In genomic region chr7:102191556-102192203, GRCh38 we compare ENCODE assay signal across 26 cellular contexts.
"Had no signal": no experiment of that assay in that cellular context is flagged by ENCODE, and none has a peak within 500 bp of the region (broad histone marks: within the 10 kb centered on the region; RNA-seq: fewer than 3 reads in every experiment).

No MANE protein-coding gene starts in this region.

- H3K4me1 ChIP-seq: pancreas, spleen had no signal

- H3K4me1 Mint-ChIP-seq: activated B cell treated with CpG ODN at 0.5 μM for 24 hours; activated CD4-positive, alpha-beta T cell treated with anti-CD3 and anti-CD28 coated beads for 36 hours; immature natural killer cell had no signal

- H3K27me3 ChIP-seq: hepatocyte, neutrophil, pancreas, right atrium auricular region, spleen had no signal

- H3K27ac Mint-ChIP-seq: activated B cell treated with CpG ODN at 0.5 μM for 24 hours; activated CD4-positive, alpha-beta T cell treated with anti-CD3 and anti-CD28 coated beads for 36 hours; activated naive CD4-positive, alpha-beta T cell treated with anti-CD3 and anti-CD28 coated beads, Interleukin-2, amount 10 ng/mL, durations not matched to agents 7 days and 5 days; dendritic cell treated with granulocyte-macrophage colony-stimulating factor and Interleukin-4, amounts not matched to agents 40 ng/mL and 50 ng/mL, for 4 days; immature natural killer cell; type B pancreatic cell had no signal

- DNase-seq: activated B cell treated with CpG ODN at 0.5 μM for 24 hours; activated CD4-positive, alpha-beta T cell treated with anti-CD3 and anti-CD28 coated beads for 36 hours; activated CD4-positive, alpha-beta T cell treated with anti-CD3 and anti-CD28 coated beads, Interleukin-2, amount 50 U/mL, for 4 hours; activated CD8-positive, alpha-beta memory T cell treated with anti-CD3 and anti-CD28 coated beads for 24 hours; activated CD8-positive, alpha-beta memory T cell treated with anti-CD3 and anti-CD28 coated beads, Interleukin-2, amount 50 U/mL, for 4 hours; activated effector memory CD4-positive, alpha-beta T cell treated with Interleukin-2 at 50 U/mL for 16 hours; activated naive CD4-positive, alpha-beta T cell treated with anti-CD3 and anti-CD28 coated beads, Interleukin-2, amount 10 ng/mL, durations not matched to agents 7 days and 5 days; activated T-cell treated with anti-CD3 and anti-CD28 coated beads, Interleukin-2, amount 50 U/mL, for 4 hours; effector CD4-positive, alpha-beta T cell; foreskin melanocyte; immature natural killer cell; naive thymus-derived CD8-positive, alpha-beta T cell; pancreas; psoas muscle; spleen; stimulated activated CD4-positive, alpha-beta T cell treated with anti-CD3 and anti-CD28 coated beads, Interleukin-4, amount 100 ng/mL, for 1 hour; stimulated activated naive CD4-positive, alpha-beta T cell treated with Interleukin-2 at 50 U/mL for 16 hours; T-helper 9 cell had no signal

- H3K27me3 Mint-ChIP-seq: activated B cell treated with CpG ODN at 0.5 μM for 24 hours; activated CD4-positive, alpha-beta T cell treated with anti-CD3 and anti-CD28 coated beads for 36 hours; activated naive CD4-positive, alpha-beta T cell treated with anti-CD3 and anti-CD28 coated beads, Interleukin-2, amount 10 ng/mL, durations not matched to agents 7 days and 5 days; dendritic cell treated with granulocyte-macrophage colony-stimulating factor and Interleukin-4, amounts not matched to agents 40 ng/mL and 50 ng/mL, for 4 days; naive thymus-derived CD8-positive, alpha-beta T cell; type B pancreatic cell had no signal

- H3K9me3 ChIP-seq: neutrophil, pancreas, psoas muscle, right atrium auricular region, spleen, thoracic aorta had no signal

- H3K9me3 Mint-ChIP-seq: activated B cell treated with CpG ODN at 0.5 μM for 24 hours; activated naive CD4-positive, alpha-beta T cell treated with anti-CD3 and anti-CD28 coated beads, Interleukin-2, amount 10 ng/mL, durations not matched to agents 7 days and 5 days; activated T-cell treated with anti-CD3 and anti-CD28 coated beads, Interleukin-2, amount 50 U/mL, for 4 hours; dendritic cell treated with granulocyte-macrophage colony-stimulating factor and Interleukin-4, amounts not matched to agents 40 ng/mL and 50 ng/mL, for 4 days; naive thymus-derived CD8-positive, alpha-beta T cell; type B pancreatic cell had no signal

- H3K4me3 Mint-ChIP-seq: activated B cell treated with CpG ODN at 0.5 μM for 24 hours; activated CD4-positive, alpha-beta T cell treated with anti-CD3 and anti-CD28 coated beads for 36 hours; activated naive CD4-positive, alpha-beta T cell treated with anti-CD3 and anti-CD28 coated beads, Interleukin-2, amount 10 ng/mL, durations not matched to agents 7 days and 5 days; activated T-cell treated with anti-CD3 and anti-CD28 coated beads, Interleukin-2, amount 50 U/mL, for 4 hours; dendritic cell treated with granulocyte-macrophage colony-stimulating factor and Interleukin-4, amounts not matched to agents 40 ng/mL and 50 ng/mL, for 4 days; immature natural killer cell; type B pancreatic cell had no signal

- H3K4me3 ChIP-seq: hepatocyte, lung, pancreas, psoas muscle, right atrium auricular region, spleen, thoracic aorta had no signal

- H3K27ac ChIP-seq: hepatocyte, neutrophil, pancreas, psoas muscle, right atrium auricular region, spleen, thoracic aorta had no signal

- ATAC-seq: activated CD4-positive, alpha-beta T cell treated with anti-CD3 and anti-CD28 coated beads for 36 hours; activated T-cell treated with anti-CD3 and anti-CD28 coated beads, Interleukin-2, amount 50 U/mL, for 4 hours; left lobe of liver; naive thymus-derived CD8-positive, alpha-beta T cell; pancreas; psoas muscle had no signal
